Comparison of ENCODE assay signal across 8 cellular contexts in the genomic region with DNA sequence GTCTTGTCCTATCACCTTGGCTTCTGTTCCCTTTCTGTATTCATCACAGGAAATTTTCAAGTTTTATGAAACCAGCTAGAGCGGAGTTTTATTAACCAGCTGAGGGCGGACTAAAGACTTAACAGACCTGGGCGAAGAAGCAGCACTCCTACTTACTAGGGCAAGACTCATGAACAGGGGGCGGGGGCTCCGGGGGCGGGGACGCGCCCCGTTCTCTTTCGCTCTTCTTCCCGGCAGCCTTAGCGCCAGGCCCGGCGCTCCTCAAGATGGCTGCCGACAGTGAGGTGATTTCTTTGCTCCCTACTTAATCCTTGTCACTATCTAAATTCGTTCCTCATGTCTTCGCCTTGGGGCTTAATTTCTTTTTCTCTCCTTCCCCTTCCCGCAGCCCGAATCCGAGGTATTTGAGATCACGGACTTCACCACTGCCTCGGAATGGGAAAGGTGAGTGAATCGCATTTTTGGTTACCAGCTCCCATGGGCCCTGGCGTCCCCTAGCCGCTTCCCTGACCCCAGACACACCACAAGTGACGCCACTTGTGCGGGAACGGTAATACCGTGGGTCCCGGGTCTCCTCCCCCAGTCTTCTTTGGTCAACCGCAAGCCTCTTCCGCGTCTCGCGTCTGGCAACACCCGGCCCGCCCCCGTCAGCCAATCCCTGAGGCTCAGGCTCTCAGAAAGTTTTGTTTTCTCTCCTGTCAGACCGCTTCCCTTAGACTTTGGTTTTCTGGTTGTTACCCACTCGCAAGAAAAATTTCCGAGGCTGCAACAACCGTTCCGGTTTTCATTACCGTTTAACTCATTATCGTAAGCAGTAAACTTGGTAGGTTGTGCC. TPM values are rescaled to one million over a fixed set of nuclear protein-coding genes. Genes with fewer than 3 reads are reported as not detected.
DNase-seq lines count a peak whose midpoint lies in the region; ATAC-seq and TF ChIP-seq lines count a peak whose summit lies in the region.

RAB3GAP1 (plus strand) TSS at position 251 of the 835 bp plus-strand sequence; CDS start at position 267, 16 bp downstream.

- ATAC-seq in GM19328 (IDR thresholded peaks at IDR 0.05; ENCODE audit: unreplicated experiment) (peak; percentile 75), HG03469 (IDR thresholded peaks at IDR 0.05; ENCODE audit: unreplicated experiment) (peak; percentile 77)

- under 1% methylated on average over 45 of the region's 45 CpGs for WGBS in liver

- H3K9ac ChIP-seq in BLaER1 treated with 17β-estradiol and CSF1 and Interleukin-3, amounts not matched to agents 10 nM and 100 nM: peak within 1 kb of the TSS; percentile 93 to 99 (median 97)
- peak within 1 kb of the TSS; percentile 61 to 100 for H3K9ac ChIP-seq in liver (ENCODE audit: low read depth in 1 of 2, low read length in 2 of 2)

- H3K27me3 ChIP-seq in BLaER1 treated with 17β-estradiol and CSF1 and Interleukin-3, amounts not matched to agents 10 nM and 100 nM: no peaks in the 10 kb centered on the region
- no peaks in the 10 kb centered on the region for H3K27me3 ChIP-seq in liver (ENCODE audit: control insufficient read depth in 4 of 4, insufficient read depth in 4 of 4, low read length in 3 of 4)

- H3K27ac ChIP-seq in BLaER1 treated with 17β-estradiol and CSF1 and Interleukin-3, amounts not matched to agents 10 nM and 100 nM: peak within 1 kb of the TSS; percentile 94 to 99 (median 98)
- H3K27ac ChIP-seq in liver (ENCODE audit: low read depth in 1 of 2, low read length in 2 of 2): peak within 1 kb of the TSS; percentile 82 to 99

- peaks cover 10 to 33% (median 23%) of the 10 kb centered on the region in 11 experiments for H3K36me3 ChIP-seq in BLaER1 treated with 17β-estradiol and CSF1 and Interleukin-3, amounts not matched to agents 10 nM and 100 nM
- no peaks in the 10 kb centered on the region for H3K36me3 ChIP-seq in liver (ENCODE audit: control insufficient read depth in 4 of 4, insufficient read depth in 3 of 4, low read depth in 1 of 4, low read length in 3 of 4)

- peak within 1 kb of the TSS; percentile 90 to 97 (median 95) for H3K4me2 ChIP-seq in BLaER1 treated with 17β-estradiol and CSF1 and Interleukin-3, amounts not matched to agents 10 nM and 100 nM

- H4K20me1 ChIP-seq in BLaER1 treated with 17β-estradiol and CSF1 and Interleukin-3, amounts not matched to agents 10 nM and 100 nM: peaks cover 21 to 47% (median 40%) of the 10 kb centered on the region in 11 experiments; a peak in 19 of 22 replicates

- H3K4me1 ChIP-seq in BLaER1 treated with 17β-estradiol and CSF1 and Interleukin-3, amounts not matched to agents 10 nM and 100 nM: peaks cover 25 to 38% (median 32%) of the 10 kb centered on the region in 10 experiments
- H3K4me1 ChIP-seq in liver (ENCODE audit: control insufficient read depth in 4 of 4, insufficient read depth in 4 of 4, low read length in 3 of 4): peaks cover 2 to 14% (median 12%) of the 10 kb centered on the region in 4 donors

- peaks cover 0 to 14% (median 7%) of the 10 kb centered on the region in 11 experiments; a peak in 8 of 22 replicates for H3K9me3 ChIP-seq in BLaER1 treated with 17β-estradiol and CSF1 and Interleukin-3, amounts not matched to agents 10 nM and 100 nM (replicated peaks in 1 of 11)
- H3K9me3 ChIP-seq in liver (ENCODE audit: control insufficient read depth in 4 of 4, low read length in 3 of 4): no peaks in the 10 kb centered on the region

- TF ChIP-seq CTCF in liver (IDR thresholded peaks at IDR 0.05; ENCODE audit: low read depth, low read length, missing input control): no peak

- peak in 1 of 2 donors; percentile 12 for TF ChIP-seq RAD21 in liver (IDR thresholded peaks at IDR 0.05)

- H3K4me3 ChIP-seq in BLaER1 treated with 17β-estradiol and CSF1 and Interleukin-3, amounts not matched to agents 10 nM and 100 nM: peak within 1 kb of the TSS; percentile 65 to 93 (median 86)
- H3K4me3 ChIP-seq in liver (ENCODE audit: low read depth in 1 of 3, low read length in 3 of 3): peak within 1 kb of the TSS; percentile 83 to 100 (median 92)

- peak; percentile 34 for DNase-seq in NCI-H774 (lab: John Stamatoyannopoulos, UW)
- DNase-seq in activated CD4-positive, alpha-beta T cell treated with anti-CD3 and anti-CD28 coated beads, Interleukin-2, amount 50 U/mL, for 4 hours: peak; percentile 89 to 90
- peak; percentile 24 to 87 for DNase-seq in dermis microvascular lymphatic vessel endothelial cell (ENCODE audit: low read depth in 2 of 2)
- peak; percentile 84 for DNase-seq in stimulated activated CD4-positive, alpha-beta T cell treated with anti-CD3 and anti-CD28 coated beads, Interleukin-4, amount 100 ng/mL, for 1 hour

TF ChIP-seq in liver, 16 proteins besides CTCF, POLR2A, EP300 and RAD21:
- TF ChIP-seq HNF4G (IDR thresholded peaks at IDR 0.05): no peak
- no peak for TF ChIP-seq REST (IDR thresholded peaks at IDR 0.05)
- TF ChIP-seq EGR1 (IDR thresholded peaks at IDR 0.05; ENCODE audit: low read depth in 2 of 2): peak; percentile 62 to 65
- TF ChIP-seq NR2F2 (IDR thresholded peaks at IDR 0.05): no peak
- TF ChIP-seq SP1 (IDR thresholded peaks at IDR 0.05): peak; percentile 8
- TF ChIP-seq ATF3 (IDR thresholded peaks at IDR 0.05): no peak
- peak; percentile 57 for TF ChIP-seq TAF1 (conservative IDR thresholded peaks at IDR 0.05)
- TF ChIP-seq HNF4A (conservative IDR thresholded peaks at IDR 0.05): peak in 1 of 2 donors; percentile 25
- TF ChIP-seq YY1 (IDR thresholded peaks at IDR 0.05): peak; percentile 98
- peak in 1 of 2 donors; percentile 14 for TF ChIP-seq JUND (IDR thresholded peaks at IDR 0.05)

RNA-seq across cellular contexts. Expression of gene RAB3GAP1, which starts in this region (rescaled TPM):
- 41.6 and 43.8 TPM in 2 replicates for total RNA-seq in dermis microvascular lymphatic vessel endothelial cell
- 10 to 100 TPM; 19.3 to 30.0 TPM for total RNA-seq in liver
- 10 to 100 TPM in 1 of 2 donors, 1 to 10 TPM in 1; 8.8 to 10.8 TPM for polyA plus RNA-seq in liver

Comparison
In these comparisons a context has a peak if more than half of its experiments do, and no peak if none do; other contexts are left out.
1. Peak in every context shown above with its lines: DNase-seq, ATAC-seq, H3K4me3 ChIP-seq and H3K27ac ChIP-seq.
2. DNase-seq: peak in every context shown above with its lines; median percentile 90 in activated CD4-positive, alpha-beta T cell treated with anti-CD3 and anti-CD28 coated beads, Interleukin-2, amount 50 U/mL, for 4 hours; 84 in stimulated activated CD4-positive, alpha-beta T cell treated with anti-CD3 and anti-CD28 coated beads, Interleukin-4, amount 100 ng/mL, for 1 hour; 56 in dermis microvascular lymphatic vessel endothelial cell; 34 in NCI-H774.